Comparison of ENCODE assay signal across 1 cellular context in the genomic region with DNA sequence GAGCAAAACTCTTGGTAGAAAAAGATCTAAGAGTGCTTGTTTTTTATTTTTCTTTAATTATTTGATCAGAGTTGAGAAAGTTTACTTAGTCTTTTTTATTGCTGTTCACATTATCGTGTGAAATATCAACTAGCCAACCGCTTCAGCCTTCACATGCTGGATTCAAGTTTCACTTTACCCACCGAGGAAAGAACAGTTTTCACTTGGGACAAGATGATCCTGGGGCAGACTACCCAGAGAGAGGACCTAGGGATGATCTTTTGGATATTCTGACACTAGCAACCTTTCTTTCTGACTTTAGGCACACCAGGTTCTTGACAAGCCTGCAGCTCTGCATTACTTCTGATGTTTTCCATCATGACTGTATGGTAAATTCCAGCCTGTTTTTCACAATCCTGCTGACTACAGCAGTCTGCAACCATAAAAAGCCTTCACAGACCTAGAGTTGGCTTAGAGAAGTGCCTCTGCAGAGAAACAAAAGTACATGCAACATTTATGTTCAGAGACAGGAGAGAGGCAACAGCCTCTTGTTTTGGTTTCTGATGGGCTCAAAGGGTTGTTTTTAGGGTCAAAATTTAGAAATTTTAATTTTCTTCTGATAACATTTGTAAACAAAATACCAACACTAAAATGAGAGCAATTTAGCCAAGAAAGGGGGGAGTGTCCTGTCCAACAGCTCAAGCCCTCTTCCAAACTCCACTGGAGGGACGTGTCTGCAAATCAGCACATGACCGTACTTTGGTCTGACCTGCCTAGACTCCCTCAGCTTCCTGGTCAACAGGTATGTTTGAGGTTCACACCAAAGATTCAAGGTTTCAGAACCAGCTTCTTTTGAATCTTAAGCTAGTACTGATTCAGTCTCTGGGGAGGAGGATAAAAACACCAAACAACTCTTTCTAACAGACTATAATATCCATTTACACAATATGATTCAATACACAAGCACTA.
TF ChIP-seq lines count a peak whose summit lies in the region.

No MANE protein-coding gene starts in this region.

TF ChIP-seq in SK-N-SH, 30 proteins besides CTCF, POLR2A, EP300 and RAD21 (continued from another document):
- TF ChIP-seq POLR2AphosphoS5 (IDR thresholded peaks at IDR 0.05; ENCODE audit: low read depth, low read length) (no peak), RFX5 (IDR thresholded peaks at IDR 0.05; ENCODE audit: low read length) (no peak), SIN3A (IDR thresholded peaks at IDR 0.05; ENCODE audit: borderline replicate concordance, low read depth, low read length) (no peak), RCOR1 (IDR thresholded peaks at IDR 0.05; ENCODE audit: low read length) (no peak), EZH2phosphoT487 (IDR thresholded peaks at IDR 0.05; ENCODE audit: borderline replicate concordance, low read depth) (no peak), FOXM1 (IDR thresholded peaks at IDR 0.05; ENCODE audit: low read depth) (no peak), TEAD4 (IDR thresholded peaks at IDR 0.05; ENCODE audit: borderline replicate concordance, insufficient read depth) (no peak), ELF1 (IDR thresholded peaks at IDR 0.05) (no peak), MEF2A (IDR thresholded peaks at IDR 0.05; ENCODE audit: borderline replicate concordance, low read depth) (no peak), YY1 (IDR thresholded peaks at IDR 0.05; ENCODE audit: low read depth) (no peak), CHD2 (IDR thresholded peaks at IDR 0.05; ENCODE audit: low read length, partially characterized antibody) (no peak), GATA2 (CRISPR knock-in tag; IDR thresholded peaks at IDR 0.05) (no peak), RXRA (IDR thresholded peaks at IDR 0.05; ENCODE audit: borderline replicate concordance, low read depth) (no peak), FOSL2 (IDR thresholded peaks at IDR 0.05; ENCODE audit: borderline replicate concordance, low read depth) (no peak)
- TF ChIP-seq, protein P1, sequence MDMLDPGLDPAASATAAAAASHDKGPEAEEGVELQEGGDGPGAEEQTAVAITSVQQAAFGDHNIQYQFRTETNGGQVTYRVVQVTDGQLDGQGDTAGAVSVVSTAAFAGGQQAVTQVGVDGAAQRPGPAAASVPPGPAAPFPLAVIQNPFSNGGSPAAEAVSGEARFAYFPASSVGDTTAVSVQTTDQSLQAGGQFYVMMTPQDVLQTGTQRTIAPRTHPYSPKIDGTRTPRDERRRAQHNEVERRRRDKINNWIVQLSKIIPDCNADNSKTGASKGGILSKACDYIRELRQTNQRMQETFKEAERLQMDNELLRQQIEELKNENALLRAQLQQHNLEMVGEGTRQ (IDR thresholded peaks at IDR 0.05; ENCODE audit: borderline replicate concordance, low read depth, low read length), result no peak
- TF ChIP-seq, protein P2, sequence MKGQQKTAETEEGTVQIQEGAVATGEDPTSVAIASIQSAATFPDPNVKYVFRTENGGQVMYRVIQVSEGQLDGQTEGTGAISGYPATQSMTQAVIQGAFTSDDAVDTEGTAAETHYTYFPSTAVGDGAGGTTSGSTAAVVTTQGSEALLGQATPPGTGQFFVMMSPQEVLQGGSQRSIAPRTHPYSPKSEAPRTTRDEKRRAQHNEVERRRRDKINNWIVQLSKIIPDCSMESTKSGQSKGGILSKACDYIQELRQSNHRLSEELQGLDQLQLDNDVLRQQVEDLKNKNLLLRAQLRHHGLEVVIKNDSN (IDR thresholded peaks at IDR 0.05; ENCODE audit: borderline replicate concordance, low read depth), result no peak
- TF ChIP-seq, protein P3, sequence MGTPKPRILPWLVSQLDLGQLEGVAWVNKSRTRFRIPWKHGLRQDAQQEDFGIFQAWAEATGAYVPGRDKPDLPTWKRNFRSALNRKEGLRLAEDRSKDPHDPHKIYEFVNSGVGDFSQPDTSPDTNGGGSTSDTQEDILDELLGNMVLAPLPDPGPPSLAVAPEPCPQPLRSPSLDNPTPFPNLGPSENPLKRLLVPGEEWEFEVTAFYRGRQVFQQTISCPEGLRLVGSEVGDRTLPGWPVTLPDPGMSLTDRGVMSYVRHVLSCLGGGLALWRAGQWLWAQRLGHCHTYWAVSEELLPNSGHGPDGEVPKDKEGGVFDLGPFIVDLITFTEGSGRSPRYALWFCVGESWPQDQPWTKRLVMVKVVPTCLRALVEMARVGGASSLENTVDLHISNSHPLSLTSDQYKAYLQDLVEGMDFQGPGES (IDR thresholded peaks at IDR 0.05; ENCODE audit: low read depth, low read length), result no peak
- TF ChIP-seq, protein P4, sequence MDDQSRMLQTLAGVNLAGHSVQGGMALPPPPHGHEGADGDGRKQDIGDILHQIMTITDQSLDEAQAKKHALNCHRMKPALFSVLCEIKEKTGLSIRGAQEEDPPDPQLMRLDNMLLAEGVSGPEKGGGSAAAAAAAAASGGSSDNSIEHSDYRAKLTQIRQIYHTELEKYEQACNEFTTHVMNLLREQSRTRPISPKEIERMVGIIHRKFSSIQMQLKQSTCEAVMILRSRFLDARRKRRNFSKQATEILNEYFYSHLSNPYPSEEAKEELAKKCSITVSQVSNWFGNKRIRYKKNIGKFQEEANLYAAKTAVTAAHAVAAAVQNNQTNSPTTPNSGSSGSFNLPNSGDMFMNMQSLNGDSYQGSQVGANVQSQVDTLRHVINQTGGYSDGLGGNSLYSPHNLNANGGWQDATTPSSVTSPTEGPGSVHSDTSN (IDR thresholded peaks at IDR 0.05), result no peak
